1 cellular context compared by ENCODE assay signal in genomic region chr16:57299719-57300386, GRCh38.
TF ChIP-seq lines count a peak whose summit lies in the region.

No MANE protein-coding gene starts in this region.

TF ChIP-seq in K562, 482 proteins besides CTCF, POLR2A, EP300 and RAD21 (continued from another document and continues in another):
- no peak for TF ChIP-seq ELK3 (CRISPR knock-in tag; IDR thresholded peaks at IDR 0.05)
- TF ChIP-seq IRF9 (tag; IDR thresholded peaks at IDR 0.05) = 0 out of 2 replicates have a peak, but pooled peaks have one; percentile 5
- peak; percentile 52 for TF ChIP-seq HDAC3 (IDR thresholded peaks at IDR 0.05; ENCODE audit: borderline replicate concordance, partially characterized antibody)
- peak; percentile 87 for TF ChIP-seq BDP1 (IDR thresholded peaks at IDR 0.05; ENCODE audit: insufficient read depth, insufficient read length)
- TF ChIP-seq CHD4 (IDR thresholded peaks at IDR 0.05; ENCODE audit: insufficient read depth, insufficient replicate concordance, low read depth, low read length, poor library complexity, severe bottlenecking) = no peak
- TF ChIP-seq PRPF4 (IDR thresholded peaks at IDR 0.05; ENCODE audit: insufficient read depth, low read depth, low read length, poor library complexity, severe bottlenecking) = no peak
- TF ChIP-seq HCFC1 (IDR thresholded peaks at IDR 0.05; ENCODE audit: low read depth, low read length) = peak; percentile 60
- TF ChIP-seq DLX4 (CRISPR knock-in tag; IDR thresholded peaks at IDR 0.05) = 0 out of 2 replicates have a peak, but pooled peaks have one; percentile 26
- TF ChIP-seq ZC3H11A (IDR thresholded peaks at IDR 0.05; ENCODE audit: low read depth, low read length) = no peak
- TF ChIP-seq EWSR1 (IDR thresholded peaks at IDR 0.05; ENCODE audit: borderline replicate concordance, low read depth, partially characterized antibody) = no peak
- TF ChIP-seq PRDM10 (IDR thresholded peaks at IDR 0.05; ENCODE audit: partially characterized antibody) = no peak
- TF ChIP-seq SREBF1 (IDR thresholded peaks at IDR 0.05; ENCODE audit: borderline replicate concordance, low read depth, low read length) = 0 out of 2 replicates have a peak, but pooled peaks have one; percentile 55
- 0 out of 4 replicates have a peak, but pooled peaks of 1 of the 2 experiments have one; percentile 55 for TF ChIP-seq ZNF639 (CRISPR knock-in tag; conservative IDR thresholded peaks at IDR 0.05 in 1 of 2, IDR thresholded peaks at IDR 0.05 in 1 of 2)
- TF ChIP-seq ARID4B (CRISPR knock-in tag; IDR thresholded peaks at IDR 0.05) = peak; percentile 54; the same call in 1 of the 2 replicates
- 0 out of 2 replicates have a peak, but pooled peaks have one; percentile 11 for TF ChIP-seq ZNF174 (CRISPR knock-in tag; IDR thresholded peaks at IDR 0.05)
- TF ChIP-seq RNF2 (IDR thresholded peaks at IDR 0.05) = peak; percentile 55; the same call in 1 of the 2 replicates
- no peak for TF ChIP-seq RBM25 (IDR thresholded peaks at IDR 0.05; ENCODE audit: low read depth, low read length, severe bottlenecking)
- 0 out of 2 replicates have a peak, but pooled peaks have one; percentile 19 for TF ChIP-seq ZNF121 (CRISPR knock-in tag; conservative IDR thresholded peaks at IDR 0.05)
- no peak for TF ChIP-seq SAP30 (IDR thresholded peaks at IDR 0.05; ENCODE audit: borderline replicate concordance, insufficient read depth, low read depth, low read length, poor library complexity, severe bottlenecking)
- no peak for TF ChIP-seq FUS (optimal IDR thresholded peaks at IDR 0.05; ENCODE audit: low read depth, low read length)
- TF ChIP-seq TAF7 (tag; IDR thresholded peaks at IDR 0.05) = no peak
- peak in 2 of 3 experiments; percentile 34 to 50 for TF ChIP-seq YY1 (IDR thresholded peaks at IDR 0.05; ENCODE audit: borderline replicate concordance in 1 of 3, control insufficient read depth in 1 of 3, extremely low read depth in 1 of 3, insufficient read depth in 3 of 3, insufficient read length in 1 of 3, insufficient replicate concordance in 2 of 3, low read depth in 1 of 3, low read length in 2 of 3)
- TF ChIP-seq SMC3 (conservative IDR thresholded peaks at IDR 0.05; ENCODE audit: insufficient read depth, low read depth, low read length) = peak; percentile 20; the same call in 1 of the 2 replicates
- TF ChIP-seq KAT2B (IDR thresholded peaks at IDR 0.05; ENCODE audit: low read depth, low read length) = no peak
- TF ChIP-seq NFYB (IDR thresholded peaks at IDR 0.05; ENCODE audit: extremely low read depth, insufficient read length) = no peak
- TF ChIP-seq NELFE (IDR thresholded peaks at IDR 0.05; ENCODE audit: insufficient read depth, insufficient read length) = no peak
- TF ChIP-seq MLX (CRISPR knock-in tag; conservative IDR thresholded peaks at IDR 0.05) = no peak
- peak; percentile 25 for TF ChIP-seq FOS (IDR thresholded peaks at IDR 0.05; ENCODE audit: extremely low read depth, insufficient read length)
- TF ChIP-seq ZBTB8A (IDR thresholded peaks at IDR 0.05; ENCODE audit: partially characterized antibody) = peak; percentile 73
- no peak for TF ChIP-seq USF2 (CRISPR knock-in tag; IDR thresholded peaks at IDR 0.05)
- TF ChIP-seq CC2D1A (IDR thresholded peaks at IDR 0.05) = no peak
- no peak for TF ChIP-seq ZNF280A (IDR thresholded peaks at IDR 0.05; ENCODE audit: low read depth, partially characterized antibody)
- TF ChIP-seq FOXM1 (IDR thresholded peaks at IDR 0.05; ENCODE audit: low read depth) = no peak
- TF ChIP-seq FOXM1 (CRISPR knock-in tag; IDR thresholded peaks at IDR 0.05; ENCODE audit: low read depth) = no peak
- no peak for TF ChIP-seq E4F1 (CRISPR knock-in tag; IDR thresholded peaks at IDR 0.05; ENCODE audit: borderline replicate concordance)
- no peak for TF ChIP-seq POU5F1 (IDR thresholded peaks at IDR 0.05; ENCODE audit: borderline replicate concordance, low read depth, low read length, partially characterized antibody)
- TF ChIP-seq JUNB (CRISPR knock-in tag; conservative IDR thresholded peaks at IDR 0.05) = no peak
- peak; percentile 86 for TF ChIP-seq ETV1 (tag; conservative IDR thresholded peaks at IDR 0.05; ENCODE audit: low read depth)
- TF ChIP-seq NFE2L1 (tag; IDR thresholded peaks at IDR 0.05; ENCODE audit: borderline replicate concordance, low read depth) = no peak
- no peak for TF ChIP-seq ZNF41 (CRISPR knock-in tag; conservative IDR thresholded peaks at IDR 0.05)
- no peak for TF ChIP-seq ZNF644 (tag; IDR thresholded peaks at IDR 0.05; ENCODE audit: low read depth)
